8 cellular contexts compared by ENCODE assay signal in the genomic region with DNA sequence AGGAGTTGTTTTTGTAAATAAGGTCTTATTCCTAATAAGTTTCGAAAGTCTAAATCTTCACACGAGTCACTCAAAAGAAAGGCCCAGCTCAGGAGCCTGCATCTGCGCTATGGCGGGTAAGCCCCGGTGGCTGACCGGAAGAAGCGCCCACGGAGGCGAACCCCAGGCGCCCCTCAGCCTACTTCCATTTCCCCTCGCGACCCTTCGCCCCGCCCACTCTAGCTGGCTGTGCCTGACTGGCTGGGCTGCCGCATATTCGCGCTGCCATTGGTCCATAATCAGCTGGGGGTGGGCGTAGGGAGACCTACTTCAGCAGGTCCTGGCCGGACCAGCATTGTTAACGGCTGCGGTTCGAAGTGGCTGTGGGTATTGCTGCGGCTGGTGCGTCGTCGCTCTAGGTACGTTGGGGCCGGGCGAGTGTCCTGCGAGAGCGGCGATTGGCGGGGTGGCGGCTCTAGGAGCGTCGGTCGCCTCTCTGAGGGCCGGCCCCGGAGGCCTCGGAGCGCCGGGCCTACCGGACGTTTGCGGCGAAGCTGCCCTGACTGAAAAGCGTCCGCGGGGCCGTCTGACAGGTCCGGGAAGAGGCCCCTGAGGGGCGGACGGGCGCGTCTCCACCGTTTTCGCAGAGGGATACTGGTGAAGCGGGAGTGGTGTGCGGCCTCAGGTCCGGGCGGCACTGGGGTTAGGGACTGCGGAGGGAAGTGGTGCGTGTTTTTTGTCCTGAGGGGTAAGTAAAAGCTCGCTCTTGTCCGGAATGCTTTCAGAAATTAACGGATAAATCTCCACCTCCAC. TPM values are rescaled to one million over a fixed set of nuclear protein-coding genes. Genes with fewer than 3 reads are reported as not detected.
DNase-seq lines count a peak whose midpoint lies in the region; ATAC-seq, FAIRE-seq and TF ChIP-seq lines count a peak whose summit lies in the region.

A gene with protein sequence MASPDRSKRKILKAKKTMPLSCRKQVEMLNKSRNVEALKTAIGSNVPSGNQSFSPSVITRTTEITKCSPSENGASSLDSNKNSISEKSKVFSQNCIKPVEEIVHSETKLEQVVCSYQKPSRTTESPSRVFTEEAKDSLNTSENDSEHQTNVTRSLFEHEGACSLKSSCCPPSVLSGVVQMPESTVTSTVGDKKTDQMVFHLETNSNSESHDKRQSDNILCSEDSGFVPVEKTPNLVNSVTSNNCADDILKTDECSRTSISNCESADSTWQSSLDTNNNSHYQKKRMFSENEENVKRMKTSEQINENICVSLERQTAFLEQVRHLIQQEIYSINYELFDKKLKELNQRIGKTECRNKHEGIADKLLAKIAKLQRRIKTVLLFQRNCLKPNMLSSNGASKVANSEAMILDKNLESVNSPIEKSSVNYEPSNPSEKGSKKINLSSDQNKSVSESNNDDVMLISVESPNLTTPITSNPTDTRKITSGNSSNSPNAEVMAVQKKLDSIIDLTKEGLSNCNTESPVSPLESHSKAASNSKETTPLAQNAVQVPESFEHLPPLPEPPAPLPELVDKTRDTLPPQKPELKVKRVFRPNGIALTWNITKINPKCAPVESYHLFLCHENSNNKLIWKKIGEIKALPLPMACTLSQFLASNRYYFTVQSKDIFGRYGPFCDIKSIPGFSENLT (plus strand): TSS at position 337 of the 792 bp plus-strand sequence. CDS start 44,560 bp downstream, outside the sequence.

- H3K36me3 ChIP-seq in BE2C: no peaks in the 10 kb centered on the region; the same call in 1 of the 2 replicates

- H3K27me3 ChIP-seq in BE2C: no peaks in the 10 kb centered on the region

- TF ChIP-seq CTCF in BE2C (IDR thresholded peaks at IDR 0.05; ENCODE audit: low read depth, low read length): no peak
- TF ChIP-seq CTCF in astrocyte of the spinal cord (IDR thresholded peaks at IDR 0.05; ENCODE audit: low read depth, low read length): no peak
- TF ChIP-seq CTCF in D721Med (IDR thresholded peaks at IDR 0.05; ENCODE audit: insufficient read depth, missing control alignments): no peak

- in situ Hi-C loops in astrocyte of the spinal cord (cut with HindIII; ENCODE audit: low sequenced_read_pairs): no loop called here

- H3K4me3 ChIP-seq in BE2C (ENCODE audit: low read depth, low read length) (peak within 1 kb of the TSS; percentile 78), astrocyte of the spinal cord (ENCODE audit: low read depth, low read length) (peak within 1 kb of the TSS; percentile 83)

- ATAC-seq in GM19397 (IDR thresholded peaks at IDR 0.05; ENCODE audit: unreplicated experiment) (peak; percentile 92), HG03575 (IDR thresholded peaks at IDR 0.05; ENCODE audit: extremely low read depth, insufficient number of reproducible peaks, low FRiP score, unreplicated experiment) (peak; percentile 66), sciatic nerve (peak; percentile 99)

- DNase-seq in BE2C: peak; percentile 94
- peak; percentile 75 for DNase-seq in T-helper 9 cell
- peak; percentile 93 for DNase-seq in astrocyte of the spinal cord (ENCODE audit: low read depth, low spot score)
- peak; percentile 89 for DNase-seq in iPS DF 19.7 (ENCODE audit: low read depth, low spot score)
- peak; percentile 90 for DNase-seq in sciatic nerve (ENCODE audit: low spot score)
- DNase-seq in D721Med (ENCODE audit: insufficient read length, low spot score): no peak

- no peaks in the 10 kb centered on the region for H3K4me1 ChIP-seq in BE2C

- FAIRE-seq in D721Med (lab: Jason Lieb, UNC): no peak

- intact Hi-C loops in sciatic nerve (cut with DNase I): no loop called here

- no peaks in the 10 kb centered on the region; the same call in 1 of the 2 replicates for H3K9me3 ChIP-seq in BE2C

RNA-seq across cellular contexts. Expression of the gene that starts here (rescaled TPM):
- 3.0 TPM for polyA plus RNA-seq in BE2C (2012; ENCODE audit: insufficient read depth, insufficient read length, low read depth)
- 13.7 TPM for total RNA-seq in sciatic nerve
